Comparison of ENCODE assay signal across 1 cellular context in the genomic region with DNA sequence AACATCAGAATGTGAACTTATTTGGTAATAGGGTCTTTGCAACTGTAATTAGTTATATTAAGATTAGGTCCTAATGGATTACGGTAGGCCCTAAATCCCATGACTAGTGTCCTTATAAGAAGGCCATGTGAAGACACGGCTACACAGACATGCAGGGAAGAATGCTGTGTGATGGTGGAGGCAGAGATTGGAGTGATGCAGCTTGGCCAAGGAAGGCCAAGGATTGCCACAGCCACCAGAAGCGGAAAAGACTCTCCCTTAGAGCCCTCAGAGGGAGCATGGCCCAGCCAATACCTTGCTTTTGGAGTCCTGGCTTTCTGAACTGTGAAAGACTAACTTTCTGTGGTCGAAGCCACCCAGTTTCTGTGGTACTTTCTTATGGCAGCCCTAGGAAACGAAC.
TF ChIP-seq lines count a peak whose summit lies in the region.

No MANE protein-coding gene starts in this region.

TF ChIP-seq in WTC11, 78 proteins besides CTCF, POLR2A, EP300 and RAD21 (continued from another document):
- TF ChIP-seq MXD4 (CRISPR knock-in tag; IDR thresholded peaks at IDR 0.05; ENCODE audit: borderline replicate concordance) = no peak
- no peak for TF ChIP-seq ESRRA (CRISPR knock-in tag; IDR thresholded peaks at IDR 0.05; ENCODE audit: borderline replicate concordance)
- no peak for TF ChIP-seq MYBL2 (CRISPR knock-in tag; IDR thresholded peaks at IDR 0.05)
- no peak for TF ChIP-seq ZNF671 (CRISPR knock-in tag; IDR thresholded peaks at IDR 0.05)
